Comparison of ENCODE assay signal across 18 cellular contexts in the genomic region with DNA sequence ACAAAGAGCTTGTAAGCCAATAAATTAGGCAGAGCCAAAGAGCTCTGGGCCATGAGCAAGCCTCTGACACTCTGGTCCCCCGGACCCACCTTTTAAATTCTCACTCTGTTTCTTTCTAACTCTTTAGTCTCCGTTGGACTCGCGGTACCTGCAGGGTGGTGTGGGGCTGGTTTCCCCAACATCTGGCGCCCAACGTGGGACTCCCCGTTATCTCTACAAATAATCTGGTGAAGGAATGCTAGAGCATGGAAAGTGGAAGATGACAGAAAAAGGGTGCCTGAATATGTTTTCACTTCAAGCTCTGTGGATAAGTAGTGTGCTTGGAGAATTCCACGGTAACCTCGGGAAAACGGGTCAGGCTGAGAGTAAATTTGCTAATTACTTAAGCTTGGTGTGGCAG. TPM values are rescaled to one million over a fixed set of nuclear protein-coding genes. Genes with fewer than 3 reads are reported as not detected.
DNase-seq lines count a peak whose midpoint lies in the region; ATAC-seq and TF ChIP-seq lines count a peak whose summit lies in the region.
"Had no signal": no experiment of that assay in that cellular context is flagged by ENCODE, and none has a peak within 500 bp of the region (broad histone marks: within the 10 kb centered on the region; RNA-seq: fewer than 3 reads in every experiment).

No MANE protein-coding gene starts in this region.

- no peak overlapping the region for H3K4me3 ChIP-seq in astrocyte of the spinal cord (ENCODE audit: low read depth, low read length)
- no peak overlapping the region for H3K4me3 ChIP-seq in fibroblast of villous mesenchyme (ENCODE audit: low read depth, low read length)

- peaks cover 2% of the 10 kb centered on the region for H3K36me3 Mint-ChIP-seq in activated CD8-positive, alpha-beta memory T cell treated with anti-CD3 and anti-CD28 coated beads, Interleukin-2, amount 10 ng/mL, durations not matched to agents 7 days and 5 days

- CTCF ChIA-PET in activated CD8-positive, alpha-beta memory T cell treated with anti-CD3 and anti-CD28 coated beads, Interleukin-2, amount 10 ng/mL, durations not matched to agents 7 days and 5 days (lab: Charles Lee) = no interaction called here

- TF ChIP-seq CTCF in astrocyte of the spinal cord (IDR thresholded peaks at IDR 0.05; ENCODE audit: low read depth, low read length) (no peak), fibroblast of villous mesenchyme (IDR thresholded peaks at IDR 0.05; ENCODE audit: insufficient read depth, low read depth, low read length) (no peak)

- ATAC-seq in activated CD8-positive, alpha-beta memory T cell treated with anti-CD3 and anti-CD28 coated beads, Interleukin-2, amount 10 ng/mL, durations not matched to agents 7 days and 5 days = no peak
- no peak for ATAC-seq in GM19467 (IDR thresholded peaks at IDR 0.05; ENCODE audit: unreplicated experiment)
- no peak for ATAC-seq in HG03095 (IDR thresholded peaks at IDR 0.05; ENCODE audit: unreplicated experiment)
- no peak for ATAC-seq in HG02571 (IDR thresholded peaks at IDR 0.05; ENCODE audit: unreplicated experiment)

- no peak overlapping the region for H3K27ac Mint-ChIP-seq in activated CD8-positive, alpha-beta memory T cell treated with anti-CD3 and anti-CD28 coated beads, Interleukin-2, amount 10 ng/mL, durations not matched to agents 7 days and 5 days
- H3K27ac Mint-ChIP-seq: CD4-positive, alpha-beta memory T cell; HFFc6 had no signal

- H3K4me3 Mint-ChIP-seq in activated CD8-positive, alpha-beta memory T cell treated with anti-CD3 and anti-CD28 coated beads, Interleukin-2, amount 10 ng/mL, durations not matched to agents 7 days and 5 days = no peak overlapping the region
- H3K4me3 Mint-ChIP-seq: HFFc6 had no signal

- peaks cover 3% of the 10 kb centered on the region for H3K27me3 Mint-ChIP-seq in activated CD8-positive, alpha-beta memory T cell treated with anti-CD3 and anti-CD28 coated beads, Interleukin-2, amount 10 ng/mL, durations not matched to agents 7 days and 5 days

- in situ Hi-C loops in astrocyte of the spinal cord (cut with HindIII; ENCODE audit: low sequenced_read_pairs) = no loop called here

- peak; percentile 2 for DNase-seq in activated CD8-positive, alpha-beta memory T cell treated with anti-CD3 and anti-CD28 coated beads, Interleukin-2, amount 10 ng/mL, durations not matched to agents 7 days and 5 days
- DNase-seq in activated CD8-positive, alpha-beta memory T cell treated with anti-CD3 and anti-CD28 coated beads for 24 hours = no peak
- DNase-seq in astrocyte of the spinal cord (ENCODE audit: low read depth, low spot score) = peak; percentile 7
- DNase-seq in fibroblast of villous mesenchyme (ENCODE audit: low read depth) = peak; percentile 10
- no peak for DNase-seq in mesenteric fat pad (ENCODE audit: low spot score)
- DNase-seq: 8988T; CD4-positive, alpha-beta memory T cell; GDM1; HFFc6; Karpas-422; NCI-H1417; NCI-H187 treated with DMSO at 0.1 percent for 48 hours; NCI-H526 treated with DMSO at 0.1 percent for 48 hours; NK-92 treated with Interleukin-12 subunit alpha and Interleukin-12 subunit beta, amount 100 ng/mL, for 24 hours; OCI-M1 had no signal

- H3K4me1 Mint-ChIP-seq in activated CD8-positive, alpha-beta memory T cell treated with anti-CD3 and anti-CD28 coated beads, Interleukin-2, amount 10 ng/mL, durations not matched to agents 7 days and 5 days = no peaks in the 10 kb centered on the region
- H3K4me1 Mint-ChIP-seq: CD4-positive, alpha-beta memory T cell had no signal

- peaks cover 23% of the 10 kb centered on the region for H3K9me3 Mint-ChIP-seq in activated CD8-positive, alpha-beta memory T cell treated with anti-CD3 and anti-CD28 coated beads, Interleukin-2, amount 10 ng/mL, durations not matched to agents 7 days and 5 days (ENCODE audit: low read depth)

RNA-seq across cellular contexts. Expression of gene CYP2B6, which starts 36.5 kb away (rescaled TPM):
- not detected for total RNA-seq in activated CD8-positive, alpha-beta memory T cell treated with anti-CD3 and anti-CD28 coated beads, Interleukin-2, amount 10 ng/mL, durations not matched to agents 7 days and 5 days
- total RNA-seq in fibroblast of villous mesenchyme (not detected in 2 replicates), mesenteric fat pad (not detected)
- total RNA-seq: CD4-positive, alpha-beta memory T cell; HFFc6 had no signal

Comparison
In these comparisons a context has a peak if more than half of its experiments do, and no peak if none do; other contexts are left out.
1. DNase-seq: peak in activated CD8-positive, alpha-beta memory T cell treated with anti-CD3 and anti-CD28 coated beads, Interleukin-2, amount 10 ng/mL, durations not matched to agents 7 days and 5 days (single experiment), astrocyte of the spinal cord (single experiment) and fibroblast of villous mesenchyme (single experiment); none in activated CD8-positive, alpha-beta memory T cell treated with anti-CD3 and anti-CD28 coated beads for 24 hours (single experiment) and mesenteric fat pad (single experiment).